In genomic region chr2:5231287-5231686, GRCh38 we compare ENCODE assay signal across 6 cellular contexts.
"Had no signal": no experiment of that assay in that cellular context is flagged by ENCODE, and none has a peak within 500 bp of the region (broad histone marks: within the 10 kb centered on the region; RNA-seq: fewer than 3 reads in every experiment).

No MANE protein-coding gene starts in this region.

- H3K4me3 ChIP-seq: K562 had no signal

- H3K27ac ChIP-seq: HL-60 had no signal

- ATAC-seq: HepG2, K562 had no signal

- DNase-seq: IMR-90, KBM-7, KG1 had no signal
